Comparison of ENCODE assay signal across 8 cellular contexts in the genomic region with DNA sequence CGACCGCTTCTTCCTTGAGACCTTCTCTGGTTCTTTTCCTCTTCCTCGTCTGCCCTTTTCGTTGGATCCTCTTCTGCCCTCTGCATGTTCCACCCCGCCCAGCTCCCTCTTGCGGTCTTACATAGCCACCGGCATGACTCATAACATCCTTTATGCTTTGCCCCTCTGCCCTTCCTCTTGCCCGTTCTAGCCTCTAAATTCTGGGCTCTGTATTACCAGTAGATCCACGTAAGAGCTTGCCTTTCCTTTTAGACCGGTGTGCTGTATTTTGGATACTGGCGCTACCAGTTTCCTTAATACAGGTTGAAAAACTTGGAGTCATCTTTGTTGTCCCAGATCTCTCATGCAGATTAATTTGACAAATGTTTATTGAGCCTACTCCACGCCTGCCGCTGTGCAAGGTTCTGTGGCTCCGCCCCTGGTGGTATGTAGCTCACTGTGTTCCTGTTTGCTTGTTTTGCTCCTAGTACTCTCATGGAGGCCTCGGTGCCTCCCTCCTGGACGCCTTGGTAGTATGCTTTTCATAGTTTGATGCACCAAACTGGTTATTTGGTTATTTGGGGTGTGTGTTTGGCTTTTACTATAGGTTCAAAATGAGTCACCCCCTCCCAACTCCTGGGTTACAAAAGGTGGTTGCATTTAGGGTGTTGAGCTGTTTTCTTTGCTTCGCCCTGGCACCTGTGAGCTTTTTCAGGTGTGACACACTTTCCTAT. TPM values are rescaled to one million over a fixed set of nuclear protein-coding genes. Genes with fewer than 3 reads are reported as not detected.
DNase-seq lines count a peak whose midpoint lies in the region; ATAC-seq and TF ChIP-seq lines count a peak whose summit lies in the region.

No MANE protein-coding gene starts in this region.

- H3K27me3 ChIP-seq in ovary (no peaks in the 10 kb centered on the region), transverse colon (no peaks in the 10 kb centered on the region)

- H3K4me1 ChIP-seq in ovary (ENCODE audit: insufficient read depth) (peaks cover 10% of the 10 kb centered on the region), transverse colon (peaks cover 16 to 37% (median 31%) of the 10 kb centered on the region in 4 donors)

- H3K9me3 Mint-ChIP-seq in IgD-negative memory B cell, result no peaks in the 10 kb centered on the region
- no peaks in the 10 kb centered on the region for H3K9me3 Mint-ChIP-seq in activated naive CD4-positive, alpha-beta T cell treated with anti-CD3 and anti-CD28 coated beads for 36 hours

- peak; percentile 82 for DNase-seq in DMS 273 (lab: John Stamatoyannopoulos, UW; ENCODE audit: unreplicated experiment)
- DNase-seq in SHP77 treated with DMSO at 0.1 percent for 48 hours (lab: John Stamatoyannopoulos, UW), result peak; percentile 25
- peak; percentile 81 for DNase-seq in activated naive CD4-positive, alpha-beta T cell treated with anti-CD3 and anti-CD28 coated beads for 36 hours
- peak; percentile 74 for DNase-seq in glomerular endothelial cell (ENCODE audit: extremely low read depth, low read depth, low spot score)
- DNase-seq in ovary, result peak; percentile 31 to 49 (median 41)
- peak; percentile 88 for DNase-seq in transverse colon

- TF ChIP-seq EP300 in ovary (IDR thresholded peaks at IDR 0.05) (no peak), transverse colon (IDR thresholded peaks at IDR 0.05; ENCODE audit: low read depth) (no peak)

- ATAC-seq in GM21526 (IDR thresholded peaks at IDR 0.05; ENCODE audit: low FRiP score, unreplicated experiment), result peak; percentile 49

- H3K27me3 Mint-ChIP-seq in IgD-negative memory B cell, result no peaks in the 10 kb centered on the region
- H3K27me3 Mint-ChIP-seq in activated naive CD4-positive, alpha-beta T cell treated with anti-CD3 and anti-CD28 coated beads for 36 hours (ENCODE audit: low read depth), result no peaks in the 10 kb centered on the region

- H3K4me1 Mint-ChIP-seq in IgD-negative memory B cell, result peaks cover 9 to 27% (median 21%) of the 10 kb centered on the region in 3 donors
- peaks cover 38% of the 10 kb centered on the region for H3K4me1 Mint-ChIP-seq in activated naive CD4-positive, alpha-beta T cell treated with anti-CD3 and anti-CD28 coated beads for 36 hours (ENCODE audit: low read depth)

- no peak for TF ChIP-seq POLR2A in ovary (IDR thresholded peaks at IDR 0.05)
- peak; percentile 58 for TF ChIP-seq POLR2A in transverse colon (IDR thresholded peaks at IDR 0.05)

- in situ Hi-C loops in transverse colon (cut with MboI; ENCODE audit: low pct_ligation_motif_present in 1 of 4, low pct_unique_long_range_greater_than_20kb in 1 of 4, low sequenced_read_pairs in 3 of 4), result no loop called here

- CTCF ChIA-PET in activated naive CD4-positive, alpha-beta T cell treated with anti-CD3 and anti-CD28 coated beads for 36 hours (lab: Charles Lee), result interaction anchor here (0.7 to 5.0 kb wide), 9 partner anchors 17 to 404 kb away, joined by 3 to 34 read pairs (median 3); no protein-coding TSS in a partner anchor

- H3K4me3 ChIP-seq in ovary (peak overlapping the region; percentile 76), transverse colon (peak overlapping the region in 3 of 4 donors; percentile 41 to 71 (median 53))

- intact Hi-C loops in activated naive CD4-positive, alpha-beta T cell treated with anti-CD3 and anti-CD28 coated beads for 36 hours (cut with micrococcal nuclease), result loop anchor here (1.0 to 10.0 kb wide), 10 partner anchors 20 to 1229 kb away; partner anchors contain the start of genes LNX2, MTIF3, POMP and RNF6
- intact Hi-C loops in ovary (cut with DNase I), result loop anchor here in 1 of 4 donors (2.0 kb wide), 1 partner anchor 25 kb away; the partner anchor contains the start of gene MTIF3
- intact Hi-C loops in transverse colon (cut with DNase I; ENCODE audit: low total_unique reads), result loop anchor here (10.0 kb wide), 1 partner anchor 189 kb away; no protein-coding TSS in a partner anchor

- peak overlapping the region; percentile 60 to 95 (median 92) for H3K27ac Mint-ChIP-seq in IgD-negative memory B cell
- H3K27ac Mint-ChIP-seq in activated naive CD4-positive, alpha-beta T cell treated with anti-CD3 and anti-CD28 coated beads for 36 hours, result peak overlapping the region; percentile 91

- peaks cover 6% of the 10 kb centered on the region for H3K36me3 Mint-ChIP-seq in IgD-negative memory B cell
- peaks cover 43% of the 10 kb centered on the region for H3K36me3 Mint-ChIP-seq in activated naive CD4-positive, alpha-beta T cell treated with anti-CD3 and anti-CD28 coated beads for 36 hours (ENCODE audit: low read depth)

- H3K27ac ChIP-seq in ovary (no peak overlapping the region), transverse colon (peak overlapping the region; percentile 87 to 93 (median 90))

- no peaks in the 10 kb centered on the region for H3K9me3 ChIP-seq in ovary
- H3K9me3 ChIP-seq in transverse colon, result no peaks in the 10 kb centered on the region

- 27 to 44% (median 29%) methylated on average over 17 of the region's 17 CpGs for WGBS in ovary, 3 donors
- WGBS in transverse colon (ENCODE audit: low coverage in 1 of 2), 2 donors, result 14 to 19% methylated on average over 9 to 17 of the region's 17 CpGs

- H3K36me3 ChIP-seq in ovary (no peaks in the 10 kb centered on the region), transverse colon (peaks cover 0 to 20% (median 0%) of the 10 kb centered on the region in 4 donors)

- TF ChIP-seq CTCF in ovary (IDR thresholded peaks at IDR 0.05), result no peak
- TF ChIP-seq CTCF in transverse colon (IDR thresholded peaks at IDR 0.05), result peak; percentile 42 to 87 (median 44)

- peak overlapping the region; percentile 82 to 96 (median 92) for H3K4me3 Mint-ChIP-seq in IgD-negative memory B cell
- peak overlapping the region; percentile 88 for H3K4me3 Mint-ChIP-seq in activated naive CD4-positive, alpha-beta T cell treated with anti-CD3 and anti-CD28 coated beads for 36 hours

RNA-seq across cellular contexts. Expression of gene GTF3A, which starts 1.7 kb away (rescaled TPM):
- polyA plus RNA-seq in IgD-negative memory B cell (484 TPM), ovary (10 to 100 TPM; 46.5 to 87.6 TPM)
- total RNA-seq in activated naive CD4-positive, alpha-beta T cell treated with anti-CD3 and anti-CD28 coated beads for 36 hours, result 100 to 1,000 TPM; 303 to 314 TPM
- total RNA-seq in glomerular endothelial cell (76.0 and 151 TPM in 2 replicates), ovary (10 to 100 TPM; 41.0 to 70.0 (median 46.9) TPM), transverse colon (100 to 1,000 TPM in 1 of 4 donors, 10 to 100 TPM in 3; 43.1 to 195 (median 60.0) TPM)

RNA-seq across cellular contexts. Expression of gene MTIF3, which starts 24.3 kb away (rescaled TPM):
- polyA plus RNA-seq in IgD-negative memory B cell (110 TPM), ovary (10 to 100 TPM; 67.1 to 81.2 TPM)
- total RNA-seq in activated naive CD4-positive, alpha-beta T cell treated with anti-CD3 and anti-CD28 coated beads for 36 hours, result 10 to 100 TPM; 34.0 to 42.1 TPM
- total RNA-seq in glomerular endothelial cell (45.4 and 55.5 TPM in 2 replicates), ovary (10 to 100 TPM; 33.7 to 61.1 (median 34.9) TPM), transverse colon (10 to 100 TPM; 27.7 to 98.3 (median 66.7) TPM)

Comparison
In these comparisons a context has a peak if more than half of its experiments do, and no peak if none do; other contexts are left out.
1. DNase-seq: peak in every context shown above with its lines; median percentile 88 in transverse colon; 82 in DMS 273; 81 in activated naive CD4-positive, alpha-beta T cell treated with anti-CD3 and anti-CD28 coated beads for 36 hours; 74 in glomerular endothelial cell; 41 in ovary; 25 in SHP77 treated with DMSO at 0.1 percent for 48 hours.
2. H3K27ac ChIP-seq: peak in transverse colon (4 of 4); none in ovary (0 of 2).
3. CTCF ChIP-seq: peak in transverse colon (5 of 5); none in ovary (0 of 3).